16 cellular contexts compared by ENCODE assay signal in the genomic region with DNA sequence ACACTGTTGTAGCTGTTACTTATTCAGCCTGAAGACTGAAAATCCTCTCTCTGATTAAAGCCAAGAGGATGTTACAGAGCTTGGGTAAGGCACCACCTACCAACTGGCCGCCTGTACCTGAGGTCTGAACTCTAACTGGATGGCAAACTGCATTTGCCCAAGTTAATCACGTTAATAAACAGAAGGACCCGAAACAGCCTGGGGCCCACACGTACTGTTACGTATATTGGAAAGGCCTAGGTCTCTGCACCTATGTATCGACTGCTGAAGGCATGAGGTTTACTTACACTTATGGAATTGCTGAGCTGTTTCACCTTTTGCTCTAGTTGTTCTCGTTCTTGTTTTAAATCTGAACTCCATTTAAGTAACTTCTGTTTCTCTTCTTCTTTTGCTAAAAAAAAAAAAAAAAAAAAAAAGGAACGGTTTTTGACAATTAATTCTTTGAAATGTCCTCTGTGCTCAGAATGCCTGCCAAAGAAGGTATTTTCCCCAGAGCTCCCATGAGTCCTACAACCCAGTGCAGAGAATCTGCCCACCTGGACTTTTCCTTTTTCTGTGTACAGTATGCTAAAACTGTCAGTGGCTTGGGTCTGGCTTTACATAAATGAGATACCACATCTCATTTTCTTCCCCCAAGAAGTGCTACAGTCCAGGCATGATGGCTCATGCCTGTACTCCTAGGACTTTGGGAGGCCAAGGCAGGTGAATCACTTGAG. TPM values are rescaled to one million over a fixed set of nuclear protein-coding genes. Genes with fewer than 3 reads are reported as not detected.
DNase-seq lines count a peak whose midpoint lies in the region; ATAC-seq and TF ChIP-seq lines count a peak whose summit lies in the region.
"Had no signal": no experiment of that assay in that cellular context is flagged by ENCODE, and none has a peak within 500 bp of the region (broad histone marks: within the 10 kb centered on the region; RNA-seq: fewer than 3 reads in every experiment).

No MANE protein-coding gene starts in this region.

- no peaks in the 10 kb centered on the region for H3K9me3 Mint-ChIP-seq in CD14-positive monocyte
- H3K9me3 Mint-ChIP-seq in IgD-negative memory B cell = no peaks in the 10 kb centered on the region
- no peaks in the 10 kb centered on the region for H3K9me3 Mint-ChIP-seq in WTC11
- no peaks in the 10 kb centered on the region for H3K9me3 Mint-ChIP-seq in progenitor cell of endocrine pancreas (ENCODE audit: low read depth)

- POLR2A ChIA-PET in WTC11 (lab: Charles Lee) = interaction anchor here (0.6 to 1.8 kb wide), 3 partner anchors 14 to 397 kb away, joined by 3 to 6 read pairs (median 3); partner anchors contain the start of gene LARGE2

- CTCF ChIA-PET in WTC11 (lab: Charles Lee) = interaction anchor here (0.6 kb wide), 1 partner anchor 27 kb away, joined by 4 read pairs; no protein-coding TSS in a partner anchor

- ATAC-seq in WTC11 (no peak), GM21619 (IDR thresholded peaks at IDR 0.05; ENCODE audit: unreplicated experiment) (no peak)

- intact Hi-C loops in CD14-positive monocyte (cut with micrococcal nuclease) = no loop called here

- H3K4me1 Mint-ChIP-seq in CD14-positive monocyte = peaks cover 66% of the 10 kb centered on the region
- peaks cover 52 to 74% (median 58%) of the 10 kb centered on the region in 3 donors for H3K4me1 Mint-ChIP-seq in IgD-negative memory B cell
- H3K4me1 Mint-ChIP-seq in WTC11 = peaks cover 10% of the 10 kb centered on the region
- peaks cover 21% of the 10 kb centered on the region for H3K4me1 Mint-ChIP-seq in progenitor cell of endocrine pancreas (ENCODE audit: low read depth)

- H3K27me3 Mint-ChIP-seq in CD14-positive monocyte (ENCODE audit: low read depth in 3 of 3) (no peaks in the 10 kb centered on the region), IgD-negative memory B cell (no peaks in the 10 kb centered on the region), WTC11 (ENCODE audit: low read depth) (no peaks in the 10 kb centered on the region; the same call in 1 of the 2 replicates), progenitor cell of endocrine pancreas (no peaks in the 10 kb centered on the region)

- no peak for TF ChIP-seq CTCF in CD14-positive monocyte (IDR thresholded peaks at IDR 0.05)
- TF ChIP-seq CTCF in WTC11 (IDR thresholded peaks at IDR 0.05) = no peak
- no peak for TF ChIP-seq CTCF in progenitor cell of endocrine pancreas (IDR thresholded peaks at IDR 0.05; ENCODE audit: unreplicated experiment)

- H3K36me3 Mint-ChIP-seq in CD14-positive monocyte (peaks cover 58 to 91% of the 10 kb centered on the region in 2 donors), IgD-negative memory B cell (peaks cover 6% of the 10 kb centered on the region), WTC11 (peaks cover 13% of the 10 kb centered on the region), progenitor cell of endocrine pancreas (ENCODE audit: insufficient read depth) (peaks cover 9% of the 10 kb centered on the region)

- H3K4me3 Mint-ChIP-seq in CD14-positive monocyte = no peak overlapping the region
- H3K4me3 Mint-ChIP-seq in IgD-negative memory B cell = peak overlapping the region in 3 of 4 donors; percentile 81 to 92 (median 91)
- no peak overlapping the region for H3K4me3 Mint-ChIP-seq in WTC11
- H3K4me3 Mint-ChIP-seq in progenitor cell of endocrine pancreas (ENCODE audit: low read depth) = no peak overlapping the region

- H3K27ac Mint-ChIP-seq in CD14-positive monocyte (peak overlapping the region; percentile 8 to 78 (median 40)), IgD-negative memory B cell (peak overlapping the region; percentile 36 to 84 (median 47)), WTC11 (peak overlapping the region; percentile 32; the same call in 1 of the 2 replicates), progenitor cell of endocrine pancreas (peak overlapping the region; percentile 97)

- DNase-seq in CD14-positive monocyte (ENCODE audit: low spot score) (no peak), WTC11 (ENCODE audit: low spot score) (no peak), progenitor cell of endocrine pancreas (ENCODE audit: low spot score, unreplicated experiment) (no peak), NCI-H1436 treated with DMSO at 0.1 percent for 48 hours (lab: John Stamatoyannopoulos, UW) (no peak)
- DNase-seq in stimulated activated naive CD4-positive, alpha-beta T cell treated with Interleukin-2 at 50 U/mL for 16 hours (lab: John Stamatoyannopoulos, UW) = no peak
- DNase-seq: ACHN, BE2C, DMS 273 treated with DMSO at 0.1 percent for 48 hours, NCI-H1105, NCI-H187, NCI-H446 treated with DMSO at 0.1 percent for 48 hours, NCI-H748 treated with DMSO at 0.1 percent for 48 hours had no signal

TF ChIP-seq in WTC11, 78 proteins besides CTCF, POLR2A, EP300 and RAD21 (continues in another document):
- no peak for TF ChIP-seq ZNF512 (CRISPR knock-in tag; IDR thresholded peaks at IDR 0.05; ENCODE audit: borderline replicate concordance)
- TF ChIP-seq ZNF138 (CRISPR knock-in tag; conservative IDR thresholded peaks at IDR 0.05) = no peak
- TF ChIP-seq, protein P1, sequence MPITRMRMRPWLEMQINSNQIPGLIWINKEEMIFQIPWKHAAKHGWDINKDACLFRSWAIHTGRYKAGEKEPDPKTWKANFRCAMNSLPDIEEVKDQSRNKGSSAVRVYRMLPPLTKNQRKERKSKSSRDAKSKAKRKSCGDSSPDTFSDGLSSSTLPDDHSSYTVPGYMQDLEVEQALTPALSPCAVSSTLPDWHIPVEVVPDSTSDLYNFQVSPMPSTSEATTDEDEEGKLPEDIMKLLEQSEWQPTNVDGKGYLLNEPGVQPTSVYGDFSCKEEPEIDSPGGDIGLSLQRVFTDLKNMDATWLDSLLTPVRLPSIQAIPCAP (CRISPR knock-in tag; IDR thresholded peaks at IDR 0.05) = no peak
- no peak for TF ChIP-seq ZNF219 (CRISPR knock-in tag; IDR thresholded peaks at IDR 0.05; ENCODE audit: borderline replicate concordance)
- TF ChIP-seq OVOL2 (CRISPR knock-in tag; IDR thresholded peaks at IDR 0.05; ENCODE audit: borderline replicate concordance) = no peak
- TF ChIP-seq ZNF423 (CRISPR knock-in tag; IDR thresholded peaks at IDR 0.05) = no peak
- TF ChIP-seq, protein P2, sequence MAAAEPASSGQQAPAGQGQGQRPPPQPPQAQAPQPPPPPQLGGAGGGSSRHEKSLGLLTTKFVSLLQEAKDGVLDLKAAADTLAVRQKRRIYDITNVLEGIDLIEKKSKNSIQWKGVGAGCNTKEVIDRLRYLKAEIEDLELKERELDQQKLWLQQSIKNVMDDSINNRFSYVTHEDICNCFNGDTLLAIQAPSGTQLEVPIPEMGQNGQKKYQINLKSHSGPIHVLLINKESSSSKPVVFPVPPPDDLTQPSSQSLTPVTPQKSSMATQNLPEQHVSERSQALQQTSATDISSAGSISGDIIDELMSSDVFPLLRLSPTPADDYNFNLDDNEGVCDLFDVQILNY (CRISPR knock-in tag; IDR thresholded peaks at IDR 0.05) = no peak
- TF ChIP-seq NFYB (CRISPR knock-in tag; conservative IDR thresholded peaks at IDR 0.05; ENCODE audit: low read depth) = no peak
- TF ChIP-seq ZNF281 (CRISPR knock-in tag; IDR thresholded peaks at IDR 0.05) = no peak

RNA-seq across cellular contexts. Expression of gene LARGE2, which starts 13.1 kb away (rescaled TPM):
- polyA plus RNA-seq in CD14-positive monocyte (not detected), IgD-negative memory B cell (61.7 TPM)
- total RNA-seq in WTC11 (2021) (124 to 132 TPM (median 126 TPM) in 3 replicates), progenitor cell of endocrine pancreas (39.4 and 47.3 TPM in 2 replicates)
- total RNA-seq: HT1080 had no signal

RNA-seq across cellular contexts. Expression of gene PEX16, which starts 17.8 kb away (rescaled TPM):
- polyA plus RNA-seq in CD14-positive monocyte (10 to 100 TPM; 33.8 to 35.1 TPM), IgD-negative memory B cell (73.5 TPM)
- total RNA-seq in WTC11 (2021) (35.8 to 39.3 TPM (median 36.0 TPM) in 3 replicates), progenitor cell of endocrine pancreas (28.0 and 34.6 TPM in 2 replicates)

RNA-seq across cellular contexts. Expression of gene FREY1, which starts 28.4 kb away (rescaled TPM):
- polyA plus RNA-seq in CD14-positive monocyte (not detected), IgD-negative memory B cell (not detected)
- total RNA-seq in WTC11 (2021) (1.6 to 2.1 TPM (median 1.8 TPM) in 3 replicates), progenitor cell of endocrine pancreas (2.8 and 3.7 TPM in 2 replicates)
- total RNA-seq: RPMI7951 had no signal

RNA-seq across cellular contexts. Expression of gene MAPK8IP1, which starts 50.1 kb away (rescaled TPM):
- not detected for polyA plus RNA-seq in CD14-positive monocyte
- polyA plus RNA-seq in IgD-negative memory B cell = 0.26 TPM
- total RNA-seq in WTC11 (2021) = 31.6 to 34.1 TPM (median 32.4 TPM) in 3 replicates
- total RNA-seq in progenitor cell of endocrine pancreas = 43.0 and 48.1 TPM in 2 replicates

Comparison
In these comparisons a context has a peak if more than half of its experiments do, and no peak if none do; other contexts are left out.
1. H3K27ac Mint-ChIP-seq: peak in every context shown above with its lines; median percentile 97 in progenitor cell of endocrine pancreas; 47 in IgD-negative memory B cell; 40 in CD14-positive monocyte; 32 in WTC11.
2. H3K4me3 Mint-ChIP-seq: peak in IgD-negative memory B cell (3 of 4); none in CD14-positive monocyte (0 of 2), WTC11 (single experiment) and progenitor cell of endocrine pancreas (single experiment).